In the genomic region with DNA sequence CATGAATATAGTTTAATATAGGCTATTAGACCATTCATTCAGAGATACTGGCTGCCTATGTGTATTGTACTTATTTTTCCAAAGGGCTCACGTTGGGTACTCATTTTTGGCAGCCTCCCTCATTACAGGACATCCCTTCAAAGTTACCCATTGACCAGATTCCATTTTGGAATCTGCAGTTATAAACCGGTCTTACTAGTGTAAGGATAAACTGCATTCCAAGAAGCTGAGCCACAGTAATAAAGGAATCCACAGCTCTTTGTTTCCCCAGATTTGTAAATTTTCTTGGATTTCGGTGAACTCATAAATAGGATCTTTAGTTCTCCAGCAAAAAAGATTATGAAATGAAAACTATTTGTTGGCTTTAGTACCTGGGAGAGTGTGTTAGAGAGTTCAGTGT, we compare ENCODE assay signal across 1 cellular context.
TF ChIP-seq lines count a peak whose summit lies in the region.

No MANE protein-coding gene starts in this region.

TF ChIP-seq in HCT116, 20 proteins besides CTCF, POLR2A, EP300 and RAD21 (continued from another document):
- no peak for TF ChIP-seq YY1 (IDR thresholded peaks at IDR 0.05; ENCODE audit: extremely low read depth, insufficient replicate concordance, low read depth, low read length)
- peak; percentile 52 for TF ChIP-seq JUND (IDR thresholded peaks at IDR 0.05)
- TF ChIP-seq, protein P1, sequence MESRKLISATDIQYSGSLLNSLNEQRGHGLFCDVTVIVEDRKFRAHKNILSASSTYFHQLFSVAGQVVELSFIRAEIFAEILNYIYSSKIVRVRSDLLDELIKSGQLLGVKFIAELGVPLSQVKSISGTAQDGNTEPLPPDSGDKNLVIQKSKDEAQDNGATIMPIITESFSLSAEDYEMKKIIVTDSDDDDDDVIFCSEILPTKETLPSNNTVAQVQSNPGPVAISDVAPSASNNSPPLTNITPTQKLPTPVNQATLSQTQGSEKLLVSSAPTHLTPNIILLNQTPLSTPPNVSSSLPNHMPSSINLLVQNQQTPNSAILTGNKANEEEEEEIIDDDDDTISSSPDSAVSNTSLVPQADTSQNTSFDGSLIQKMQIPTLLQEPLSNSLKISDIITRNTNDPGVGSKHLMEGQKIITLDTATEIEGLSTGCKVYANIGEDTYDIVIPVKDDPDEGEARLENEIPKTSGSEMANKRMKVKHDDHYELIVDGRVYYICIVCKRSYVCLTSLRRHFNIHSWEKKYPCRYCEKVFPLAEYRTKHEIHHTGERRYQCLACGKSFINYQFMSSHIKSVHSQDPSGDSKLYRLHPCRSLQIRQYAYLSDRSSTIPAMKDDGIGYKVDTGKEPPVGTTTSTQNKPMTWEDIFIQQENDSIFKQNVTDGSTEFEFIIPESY (IDR thresholded peaks at IDR 0.05; ENCODE audit: extremely low read depth, insufficient replicate concordance, low read length) = no peak
- TF ChIP-seq SRF (IDR thresholded peaks at IDR 0.05; ENCODE audit: low read depth) = no peak
- peak; percentile 64; the same call in 1 of the 2 replicates for TF ChIP-seq CBX3 (IDR thresholded peaks at IDR 0.05; ENCODE audit: low read depth)
- TF ChIP-seq TCF7L2 (IDR thresholded peaks at IDR 0.05; ENCODE audit: borderline replicate concordance, extremely low read depth, insufficient read depth, insufficient read length) = no peak
- peak; percentile 23; the same call in 1 of the 2 replicates for TF ChIP-seq EGR1 (IDR thresholded peaks at IDR 0.05; ENCODE audit: low read depth)
TF ChIP-seq in HCT116: peak in this region for 8.
